In the genomic region with DNA sequence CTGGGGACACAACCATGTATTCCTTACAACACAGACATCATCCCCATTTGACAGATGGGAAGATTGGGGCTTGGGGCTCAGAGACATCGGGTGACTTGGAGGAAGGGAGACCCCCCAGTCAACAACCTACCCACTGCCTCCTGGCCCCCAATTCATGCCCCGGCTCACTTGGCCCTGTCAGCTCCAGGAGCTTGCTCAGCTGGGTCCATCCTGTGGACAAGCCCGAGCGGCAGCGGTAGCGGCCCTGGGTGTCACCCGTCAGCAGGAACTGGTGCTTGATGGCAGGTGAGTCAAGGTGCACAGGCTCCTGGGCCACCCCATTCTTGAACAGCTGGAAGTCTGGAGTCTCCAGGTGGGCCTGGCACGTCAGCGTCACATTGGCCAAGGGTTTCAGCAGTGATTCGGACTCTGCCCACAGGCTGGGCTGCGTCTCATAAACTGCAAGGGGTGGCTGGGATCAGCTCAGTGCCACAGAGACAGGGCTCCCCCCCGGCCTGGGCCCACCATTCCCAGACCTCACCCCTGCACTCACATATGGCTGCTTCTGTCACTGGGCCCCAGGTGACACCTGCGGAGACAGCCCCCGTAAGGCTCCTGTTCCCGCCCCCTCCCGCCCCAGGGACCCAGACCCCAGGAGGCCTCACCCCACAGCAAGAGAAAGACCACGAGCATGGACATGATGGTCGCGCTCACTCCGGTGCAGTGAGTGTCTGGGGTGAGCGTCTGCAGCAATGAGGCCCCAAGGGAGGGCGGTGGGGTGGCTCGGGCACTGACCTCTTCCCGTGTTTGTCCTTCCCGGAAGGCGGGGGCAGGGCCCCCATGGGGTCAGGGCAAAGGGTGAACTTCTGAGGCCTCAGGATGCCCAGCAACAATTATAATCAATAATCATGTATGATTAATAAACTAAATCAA, we compare ENCODE assay signal across 1 cellular context.
TF ChIP-seq lines count a peak whose summit lies in the region.

A gene with protein sequence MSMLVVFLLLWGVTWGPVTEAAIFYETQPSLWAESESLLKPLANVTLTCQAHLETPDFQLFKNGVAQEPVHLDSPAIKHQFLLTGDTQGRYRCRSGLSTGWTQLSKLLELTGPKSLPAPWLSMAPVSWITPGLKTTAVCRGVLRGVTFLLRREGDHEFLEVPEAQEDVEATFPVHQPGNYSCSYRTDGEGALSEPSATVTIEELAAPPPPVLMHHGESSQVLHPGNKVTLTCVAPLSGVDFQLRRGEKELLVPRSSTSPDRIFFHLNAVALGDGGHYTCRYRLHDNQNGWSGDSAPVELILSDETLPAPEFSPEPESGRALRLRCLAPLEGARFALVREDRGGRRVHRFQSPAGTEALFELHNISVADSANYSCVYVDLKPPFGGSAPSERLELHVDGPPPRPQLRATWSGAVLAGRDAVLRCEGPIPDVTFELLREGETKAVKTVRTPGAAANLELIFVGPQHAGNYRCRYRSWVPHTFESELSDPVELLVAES (minus strand): TSS at position 733 of the 912 bp plus-strand sequence. CDS start 55 bp downstream, at position 678.

TF ChIP-seq in neural cell, 6 proteins besides CTCF, POLR2A, EP300 and RAD21 (continued from another document):
- no peak for TF ChIP-seq MXI1 (conservative IDR thresholded peaks at IDR 0.05; ENCODE audit: poor library complexity, severe bottlenecking)
- TF ChIP-seq, protein P1, sequence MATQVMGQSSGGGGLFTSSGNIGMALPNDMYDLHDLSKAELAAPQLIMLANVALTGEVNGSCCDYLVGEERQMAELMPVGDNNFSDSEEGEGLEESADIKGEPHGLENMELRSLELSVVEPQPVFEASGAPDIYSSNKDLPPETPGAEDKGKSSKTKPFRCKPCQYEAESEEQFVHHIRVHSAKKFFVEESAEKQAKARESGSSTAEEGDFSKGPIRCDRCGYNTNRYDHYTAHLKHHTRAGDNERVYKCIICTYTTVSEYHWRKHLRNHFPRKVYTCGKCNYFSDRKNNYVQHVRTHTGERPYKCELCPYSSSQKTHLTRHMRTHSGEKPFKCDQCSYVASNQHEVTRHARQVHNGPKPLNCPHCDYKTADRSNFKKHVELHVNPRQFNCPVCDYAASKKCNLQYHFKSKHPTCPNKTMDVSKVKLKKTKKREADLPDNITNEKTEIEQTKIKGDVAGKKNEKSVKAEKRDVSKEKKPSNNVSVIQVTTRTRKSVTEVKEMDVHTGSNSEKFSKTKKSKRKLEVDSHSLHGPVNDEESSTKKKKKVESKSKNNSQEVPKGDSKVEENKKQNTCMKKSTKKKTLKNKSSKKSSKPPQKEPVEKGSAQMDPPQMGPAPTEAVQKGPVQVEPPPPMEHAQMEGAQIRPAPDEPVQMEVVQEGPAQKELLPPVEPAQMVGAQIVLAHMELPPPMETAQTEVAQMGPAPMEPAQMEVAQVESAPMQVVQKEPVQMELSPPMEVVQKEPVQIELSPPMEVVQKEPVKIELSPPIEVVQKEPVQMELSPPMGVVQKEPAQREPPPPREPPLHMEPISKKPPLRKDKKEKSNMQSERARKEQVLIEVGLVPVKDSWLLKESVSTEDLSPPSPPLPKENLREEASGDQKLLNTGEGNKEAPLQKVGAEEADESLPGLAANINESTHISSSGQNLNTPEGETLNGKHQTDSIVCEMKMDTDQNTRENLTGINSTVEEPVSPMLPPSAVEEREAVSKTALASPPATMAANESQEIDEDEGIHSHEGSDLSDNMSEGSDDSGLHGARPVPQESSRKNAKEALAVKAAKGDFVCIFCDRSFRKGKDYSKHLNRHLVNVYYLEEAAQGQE (IDR thresholded peaks at IDR 0.05; ENCODE audit: borderline replicate concordance), result no peak
